Comparison of ENCODE assay signal across 8 cellular contexts in genomic region chr12:123232807-123233504, GRCh38. TPM values are rescaled to one million over a fixed set of nuclear protein-coding genes. Genes with fewer than 3 reads are reported as not detected.
A peak's percentile ranks its signal among the peaks of the same experiment; 100 is the strongest.
DNase-seq lines count a peak whose midpoint lies in the region; ATAC-seq, FAIRE-seq and TF ChIP-seq lines count a peak whose summit lies in the region.

TSS of gene MPHOSPH9 (minus strand) at chr12:123233141. CDS start at chr12:123230364, 2,777 bp downstream.
TSS of gene MTRFR (plus strand) at chr12:123233436. CDS start at chr12:123253675, 20,239 bp downstream.

- H3K27ac ChIP-seq in angular gyrus (ENCODE audit: low read depth, low read length): peak within 1 kb of the TSS; percentile 96
- H3K27ac ChIP-seq in right atrium auricular region: peak within 1 kb of the TSS; percentile 90 to 95
- H3K27ac ChIP-seq in psoas muscle: peak within 1 kb of the TSS; percentile 95

- H3K36me3 ChIP-seq in right atrium auricular region: no peaks in the 10 kb centered on the region
- H3K36me3 ChIP-seq in psoas muscle (ENCODE audit: insufficient read depth in 1 of 2, low read depth in 1 of 2): peaks cover 0 to 17% of the 10 kb centered on the region in 2 donors

- peak; percentile 99 to 100 for DNase-seq in NCI-H187 (lab: John Stamatoyannopoulos, UW)
- DNase-seq in T-helper 2 cell: peak; percentile 97 to 100 (median 98)
- DNase-seq in right atrium auricular region (ENCODE audit: low spot score): peak; percentile 100
- DNase-seq in psoas muscle: peak; percentile 99
- DNase-seq in urothelium cell line (ENCODE audit: low spot score): peak; percentile 98

- ATAC-seq in GM18498 (IDR thresholded peaks at IDR 0.05; ENCODE audit: unreplicated experiment) (peak; percentile 84), HG02938 (IDR thresholded peaks at IDR 0.05; ENCODE audit: unreplicated experiment) (peak; percentile 83), psoas muscle (peak; percentile 98 to 99 (median 98))

- TF ChIP-seq CTCF in right atrium auricular region (IDR thresholded peaks at IDR 0.05) (no peak), psoas muscle (IDR thresholded peaks at IDR 0.05) (no peak)

- H3K4me3 ChIP-seq in right atrium auricular region (peak within 1 kb of the TSS; percentile 85 to 88), psoas muscle (peak within 1 kb of the TSS; percentile 100)

- FAIRE-seq in urothelium cell line (lab: Jason Lieb, UNC): peak; percentile 90

- intact Hi-C loops in psoas muscle (cut with DNase I): loop anchor here (5.0 kb wide), 3 partner anchors 191 to 706 kb away; partner anchors contain the start of genes KNTC1 (in 1 of the 2), OGFOD2 (in 1 of the 2) and RSRC2 (in 1 of the 2)

- H3K9me3 ChIP-seq in right atrium auricular region (no peaks in the 10 kb centered on the region), psoas muscle (no peaks in the 10 kb centered on the region)

- H3K27me3 ChIP-seq in right atrium auricular region: no peaks in the 10 kb centered on the region
- H3K27me3 ChIP-seq in psoas muscle (ENCODE audit: insufficient read depth in 3 of 3, low read length in 2 of 3): no peaks in the 10 kb centered on the region

- peaks cover 0 to 47% of the 10 kb centered on the region in 2 donors for H3K4me1 ChIP-seq in right atrium auricular region
- H3K4me1 ChIP-seq in psoas muscle: peaks cover 35% of the 10 kb centered on the region

- WGBS in psoas muscle, 3 donors: 0% methylated on average over 61 to 66 of the region's 66 CpGs

RNA-seq across cellular contexts. Expression of gene MPHOSPH9, which starts in this region (rescaled TPM):
- total RNA-seq in right atrium auricular region (10 to 100 TPM; 21.0 to 33.7 TPM), psoas muscle (10 to 100 TPM in 3 of 4 donors, 1 to 10 TPM in 1; 8.7 to 14.4 (median 12.7) TPM)
- polyA plus RNA-seq in psoas muscle: 1 to 10 TPM; 3.2 to 5.8 (median 3.2) TPM

RNA-seq across cellular contexts. Expression of gene MTRFR, which starts in this region (rescaled TPM):
- total RNA-seq in right atrium auricular region: 10 to 100 TPM in 1 of 2 donors, 1 to 10 TPM in 1; 7.8 to 13.9 TPM
- total RNA-seq in psoas muscle: 1 to 10 TPM; 7.3 to 9.9 (median 8.6) TPM
- 10 to 100 TPM in 1 of 3 donors, 1 to 10 TPM in 2; 6.4 to 10.9 (median 7.1) TPM for polyA plus RNA-seq in psoas muscle

Comparison
In these comparisons a context has a peak if more than half of its experiments do, and no peak if none do; other contexts are left out.
1. Peak in every context shown above with its lines: DNase-seq, ATAC-seq, H3K4me3 ChIP-seq and H3K27ac ChIP-seq.